Comparison of ENCODE assay signal across 20 cellular contexts in genomic region chr20:34949120-34949519, GRCh38. TPM values are rescaled to one million over a fixed set of nuclear protein-coding genes. Genes with fewer than 3 reads are reported as not detected.
DNase-seq lines count a peak whose midpoint lies in the region; ATAC-seq, FAIRE-seq and TF ChIP-seq lines count a peak whose summit lies in the region.
"Had no signal": no experiment of that assay in that cellular context is flagged by ENCODE, and none has a peak within 500 bp of the region (broad histone marks: within the 10 kb centered on the region; RNA-seq: fewer than 3 reads in every experiment).

No MANE protein-coding gene starts in this region.

- H3K9me3 ChIP-seq in GM23248 (ENCODE audit: low read depth): no peaks in the 10 kb centered on the region
- no peaks in the 10 kb centered on the region for H3K9me3 ChIP-seq in K562 (replicated peaks; ENCODE audit: control insufficient read depth, insufficient read depth, low read depth, low read length)
- H3K9me3 ChIP-seq in mucosa of rectum (ENCODE audit: control insufficient read depth in 2 of 2, low read length in 2 of 2): no peaks in the 10 kb centered on the region
- H3K9me3 ChIP-seq: HAP-1 had no signal

- POLR2A ChIA-PET in K562 (lab: Yijun Ruan, JAX): interaction anchor here (0.6 to 1.0 kb wide), 2 partner anchors 17 to 36 kb away, joined by 3 to 4 read pairs; no protein-coding TSS in a partner anchor

- no peak for TF ChIP-seq EP300 in K562 (IDR thresholded peaks at IDR 0.05; ENCODE audit: low read length)

- H3K4me1 ChIP-seq in GM23248 (ENCODE audit: insufficient read depth): peaks cover 31% of the 10 kb centered on the region
- peaks cover 0 to 6% of the 10 kb centered on the region in 2 experiments; a peak in 2 of 5 replicates for H3K4me1 ChIP-seq in K562 (replicated peaks in 1 of 2; ENCODE audit: control insufficient read depth in 2 of 2, insufficient read depth in 2 of 2, low read length in 2 of 2)
- H3K4me1 ChIP-seq in mucosa of rectum (ENCODE audit: control insufficient read depth in 2 of 2, insufficient read depth in 2 of 2, low read length in 2 of 2): peaks cover 5 to 21% of the 10 kb centered on the region in 2 donors

- no peaks in the 10 kb centered on the region for H3K9me1 ChIP-seq in K562 (ENCODE audit: control insufficient read depth, insufficient read depth, low read length)

- intact Hi-C loops in K562 (cut with micrococcal nuclease) (no loop called here), left colon (cut with DNase I, micrococcal nuclease) (loop anchor here in 1 of 2 donors (2.0 kb wide), 1 partner anchor 72 kb away; the partner anchor contains the start of gene ACSS2)

- TF ChIP-seq CTCF in K562 (IDR thresholded peaks at IDR 0.05 in 2 of 3, conservative IDR thresholded peaks at IDR 0.05 in 1 of 3; ENCODE audit: insufficient read depth in 2 of 3, low read depth in 1 of 3, low read length in 3 of 3): no peak

- no peak for FAIRE-seq in K562 (lab: Jason Lieb, UNC)
- FAIRE-seq: A204.1, HTR-8/SVneo had no signal

- WGBS in GM23248 (ENCODE audit: low coverage in 1 of 2, low lambda C conversion rate in 2 of 2, missing lambda C conversion rate in 2 of 2), 2 experiments: 78 to 83% methylated on average over 6 of the region's 6 CpGs
- 84% methylated on average over 6 of the region's 6 CpGs for WGBS in K562 (ENCODE audit: insufficient coverage, low coverage, missing lambda C conversion rate)

- ATAC-seq in K562: peak; percentile 55; the same call in 2 of the 3 replicates
- peak; percentile 61 for ATAC-seq in left colon
- ATAC-seq in HG02870 (IDR thresholded peaks at IDR 0.05; ENCODE audit: unreplicated experiment): no peak
- ATAC-seq in HG02571 (IDR thresholded peaks at IDR 0.05; ENCODE audit: unreplicated experiment): no peak
- ATAC-seq: GM23338, Right ventricle myocardium inferior had no signal

- H3K4me3 ChIP-seq in GM23248 (no peak overlapping the region), K562 (no peak overlapping the region), mucosa of rectum (ENCODE audit: low read length in 2 of 2) (no peak overlapping the region)
- H3K4me3 ChIP-seq: GM23338, HAP-1 had no signal

- no peaks in the 10 kb centered on the region for H3K9me2 ChIP-seq in GM23248 (ENCODE audit: insufficient read depth)

- H2AFZ ChIP-seq in GM23248 (no peak overlapping the region), K562 (ENCODE audit: low read depth, low read length) (no peak overlapping the region)
- H2AFZ ChIP-seq: GM23338 had no signal

- H3K79me2 ChIP-seq in GM23248 (ENCODE audit: insufficient read depth) (peaks cover 13% of the 10 kb centered on the region), K562 (ENCODE audit: control insufficient read depth, insufficient read depth, low read length) (peaks cover 11% of the 10 kb centered on the region)

- H4K20me1 ChIP-seq in GM23248 (ENCODE audit: insufficient read depth): no peaks in the 10 kb centered on the region
- H4K20me1 ChIP-seq in K562 (replicated peaks; ENCODE audit: control insufficient read depth, insufficient read depth, low read length): no peaks in the 10 kb centered on the region

- no peak overlapping the region for H3K4me2 ChIP-seq in GM23248 (ENCODE audit: unreplicated experiment)
- no peak overlapping the region for H3K4me2 ChIP-seq in K562 (ENCODE audit: insufficient read depth, low read length)
- H3K4me2 ChIP-seq: GM23338 had no signal

- no peak for TF ChIP-seq RAD21 in K562 (CRISPR knock-in tag; conservative IDR thresholded peaks at IDR 0.05 in 1 of 2, IDR thresholded peaks at IDR 0.05 in 1 of 2)

- H3K27me3 ChIP-seq in GM23248 (replicated peaks; ENCODE audit: insufficient read depth) (no peaks in the 10 kb centered on the region), K562 (ENCODE audit: control insufficient read depth in 2 of 2, insufficient read depth in 2 of 2, low read length in 2 of 2) (no peaks in the 10 kb centered on the region), mucosa of rectum (ENCODE audit: control insufficient read depth in 2 of 2, insufficient read depth in 2 of 2, low read length in 2 of 2) (no peaks in the 10 kb centered on the region)

- peaks cover 24% of the 10 kb centered on the region; the same call in 1 of the 2 replicates for H3F3A ChIP-seq in GM23248 (ENCODE audit: insufficient read depth)

- no peak for TF ChIP-seq POLR2A in K562 (conservative IDR thresholded peaks at IDR 0.05)

- no TSS peak for BruUV-seq in K562 (replicated peaks; lab: Mats Ljungman, UMichigan)

- in situ Hi-C loops in GM23248 (cut with MboI): no loop called here
- in situ Hi-C loops in K562 (cut with MboI): no loop called here

- H3K36me3 ChIP-seq in GM23248 (ENCODE audit: low read depth): 0 out of 2 replicates have a peak, but pooled peaks cover 11% of the 10 kb centered on the region
- H3K36me3 ChIP-seq in K562 (ENCODE audit: control insufficient read depth, insufficient read depth, low read length): peaks cover 77% of the 10 kb centered on the region
- H3K36me3 ChIP-seq in mucosa of rectum (ENCODE audit: control insufficient read depth in 2 of 2, insufficient read depth in 2 of 2, low read length in 2 of 2): peaks cover 2 to 3% of the 10 kb centered on the region in 2 donors

- DNase-seq in GM23248: no peak
- no peak for DNase-seq in K562 (ENCODE audit: extremely low read depth in 1 of 4, low spot score in 3 of 4)
- DNase-seq in left colon: peak in 1 of 2 donors; percentile 53
- no peak for DNase-seq in Ammon's horn (ENCODE audit: low spot score)
- DNase-seq in globus pallidus (ENCODE audit: low spot score): no peak
- DNase-seq: GF-D8, Karpas-422, NCI-H1417, NCI-H1694 treated with DMSO at 0.1 percent for 48 hours, NCI-H446, NCI-H526 treated with DMSO at 0.1 percent for 48 hours had no signal

- no peak overlapping the region for H3K9ac ChIP-seq in GM23248
- no peak overlapping the region; a peak in 1 of 4 replicates for H3K9ac ChIP-seq in K562 (ENCODE audit: insufficient read depth in 1 of 2, low read depth in 2 of 2, low read length in 2 of 2)
- peak overlapping the region; percentile 2 to 3 for H3K9ac ChIP-seq in mucosa of rectum (ENCODE audit: low read depth in 1 of 2, low read length in 2 of 2)

- CTCF ChIA-PET in K562 (lab: Yijun Ruan, JAX; ENCODE audit: low intra/inter-chr PET ratio): no interaction called here

- H3K27ac ChIP-seq in GM23248: peak overlapping the region; percentile 50
- H3K27ac ChIP-seq in K562 (ENCODE audit: extremely low read depth, low read depth, low read length): no peak overlapping the region
- peak overlapping the region; percentile 73 for H3K27ac ChIP-seq in mucosa of rectum (ENCODE audit: low read depth in 2 of 2, low read length in 2 of 2)

RNA-seq across cellular contexts. Expression of gene GSS, which starts 6.5 kb away (rescaled TPM):
- 80.7 and 85.9 TPM in 2 replicates for total RNA-seq in GM23248 (2014; rRNA removed; shearing (Covaris generic))
- polyA plus RNA-seq in GM23248 (2016; fragmentation: Nextera tagmentation; extraction: Ambion mirVana) (68.3 and 75.0 TPM in 2 replicates), K562 (2011; rRNA removed) (165 and 169 TPM in 2 replicates), K562 (2014; fragmentation: Illumina TruSeq; extraction: Trizol) (102 and 107 TPM in 2 replicates), K562 (2014; fragmentation: Nextera tagmentation; extraction: Ambion mirVana) (10 to 100 TPM; 18.4 to 40.4 TPM), K562 (2014; rRNA removed) (114 and 130 TPM in 2 replicates)
- 117 and 229 TPM in 2 replicates for total RNA-seq in K562 (2011; cell fraction: chromatin; rRNA removed; ENCODE audit: low replicate concordance)
- 129 and 153 TPM in 2 replicates for total RNA-seq in K562 (2011; cell fraction: nucleolus; rRNA removed)
- total RNA-seq in K562 (2011; cell fraction: nucleoplasm; rRNA removed): 124 and 131 TPM in 2 replicates
- total RNA-seq in K562 (2014; rRNA removed) (89.4 and 96.2 TPM in 2 replicates), K562 (2014; rRNA removed; fragmentation: Illumina TruSeq; extraction: Trizol) (67.1 and 71.3 TPM in 2 replicates), K562 (2015; rRNA removed; fragmentation: Illumina TruSeq; extraction: Trizol) (70.3 and 75.8 TPM in 2 replicates), K562 (2021) (85.7 and 93.2 TPM in 2 replicates), left colon (100 to 1,000 TPM in 1 of 2 donors, 10 to 100 TPM in 1; 72.5 to 112 TPM)
- 144 and 148 TPM in 2 replicates for polyA plus RNA-seq in K562 (2011; cell fraction: cytosol; rRNA removed)
- polyA plus RNA-seq in K562 (2011; cell fraction: nucleus; rRNA removed): 503 and 533 TPM in 2 replicates
- 78.3 and 89.2 TPM in 2 replicates for polyA plus RNA-seq in K562 (2012)
- polyA minus RNA-seq in K562 (2011; rRNA and poly(A)+ RNA removed): 71.0 and 82.8 TPM in 2 replicates
- 36.4 and 44.4 TPM in 2 replicates for polyA minus RNA-seq in K562 (2011; cell fraction: cytosol; rRNA and poly(A)+ RNA removed)
- 69.3 and 97.7 TPM in 2 replicates for polyA minus RNA-seq in K562 (2011; cell fraction: nucleus; rRNA and poly(A)+ RNA removed)

RNA-seq across cellular contexts. Expression of gene MYH7B, which starts 6.5 kb away (rescaled TPM):
- total RNA-seq in GM23248 (2014; rRNA removed; shearing (Covaris generic)): under 0.01 and 0.11 TPM in 2 replicates
- polyA plus RNA-seq in GM23248 (2016; fragmentation: Nextera tagmentation; extraction: Ambion mirVana) (0.13 and 0.49 TPM in 2 replicates), K562 (2011; rRNA removed) (0.22 and 0.37 TPM in 2 replicates), K562 (2014; fragmentation: Illumina TruSeq; extraction: Trizol) (0.06 and 0.07 TPM in 2 replicates), K562 (2014; fragmentation: Nextera tagmentation; extraction: Ambion mirVana) (not detected), K562 (2014; rRNA removed) (0.09 and 0.34 TPM in 2 replicates)
- total RNA-seq in K562 (2011; cell fraction: chromatin; rRNA removed; ENCODE audit: low replicate concordance): 2.0 and 2.6 TPM in 2 replicates
- total RNA-seq in K562 (2011; cell fraction: nucleolus; rRNA removed): 1.2 TPM in 2 replicates
- total RNA-seq in K562 (2011; cell fraction: nucleoplasm; rRNA removed): 1.3 and 1.8 TPM in 2 replicates
- total RNA-seq in K562 (2014; rRNA removed) (0.14 TPM in 1 of 2 replicates, not detected in the other), K562 (2014; rRNA removed; fragmentation: Illumina TruSeq; extraction: Trizol) (not detected in 2 replicates), K562 (2015; rRNA removed; fragmentation: Illumina TruSeq; extraction: Trizol) (0.11 TPM in 1 of 2 replicates, not detected in the other), K562 (2021) (0.11 and 0.13 TPM in 2 replicates), left colon (1 to 10 TPM; 1.2 to 1.3 TPM)
- polyA plus RNA-seq in K562 (2011; cell fraction: cytosol; rRNA removed): 0.22 and 0.32 TPM in 2 replicates
- polyA plus RNA-seq in K562 (2011; cell fraction: nucleus; rRNA removed): 0.80 and 1.3 TPM in 2 replicates
- polyA plus RNA-seq in K562 (2012): 0.27 and 0.65 TPM in 2 replicates
- polyA minus RNA-seq in K562 (2011; rRNA and poly(A)+ RNA removed): not detected in 2 replicates
- polyA minus RNA-seq in K562 (2011; cell fraction: cytosol; rRNA and poly(A)+ RNA removed): not detected in 2 replicates
- 0.56 and 0.67 TPM in 2 replicates for polyA minus RNA-seq in K562 (2011; cell fraction: nucleus; rRNA and poly(A)+ RNA removed)
- polyA plus RNA-seq: CD14-positive monocyte had no signal

Comparison
In these comparisons a context has a peak if more than half of its experiments do, and no peak if none do; other contexts are left out.
1. H3K9ac ChIP-seq: peak in mucosa of rectum (2 of 2); none in GM23248 (single experiment) and K562 (0 of 2).
2. ATAC-seq: peak in K562 (single experiment) and left colon (single experiment); none in HG02870 (single experiment) and HG02571 (single experiment).